22 cellular contexts compared by ENCODE assay signal in genomic region chr9:9949948-9950347, GRCh38.
DNase-seq lines count a peak whose midpoint lies in the region; ATAC-seq, FAIRE-seq and TF ChIP-seq lines count a peak whose summit lies in the region.
"Had no signal": no experiment of that assay in that cellular context is flagged by ENCODE, and none has a peak within 500 bp of the region (broad histone marks: within the 10 kb centered on the region; RNA-seq: fewer than 3 reads in every experiment).

No MANE protein-coding gene starts in this region.

- no peaks in the 10 kb centered on the region for H3K9me3 ChIP-seq in GM23248 (ENCODE audit: low read depth)
- no peaks in the 10 kb centered on the region for H3K9me3 ChIP-seq in mesenchymal stem cell (ENCODE audit: control insufficient read depth, low read length)
- H3K9me3 ChIP-seq: SK-N-SH had no signal

- in situ Hi-C loops in GM23248 (cut with MboI), result no loop called here

- FAIRE-seq in H54 (lab: Jason Lieb, UNC), result no peak
- FAIRE-seq: HepG2, RCC 7860 had no signal

- TF ChIP-seq POLR2A in H54 (IDR thresholded peaks at IDR 0.05; ENCODE audit: low read depth, low read length), result no peak

- H2BK15ac ChIP-seq in mesenchymal stem cell (ENCODE audit: low read depth, poor library complexity, severe bottlenecking), result no peak overlapping the region

- ATAC-seq in HG02840 (IDR thresholded peaks at IDR 0.05; ENCODE audit: low FRiP score, unreplicated experiment), result no peak
- ATAC-seq: GM23338, HCT116 had no signal

- 6 to 8% methylated on average over 4 of the region's 4 CpGs for WGBS in GM23248 (ENCODE audit: low coverage in 1 of 2, low lambda C conversion rate in 2 of 2, missing lambda C conversion rate in 2 of 2), 2 experiments
- WGBS in mesenchymal stem cell, result 75% methylated on average over 4 of the region's 4 CpGs

- H3K4ac ChIP-seq in mesenchymal stem cell (ENCODE audit: low read depth in 1 of 2, low read length in 2 of 2), result no peak overlapping the region

- H3K36me3 ChIP-seq in GM23248 (ENCODE audit: low read depth) (no peaks in the 10 kb centered on the region), mesenchymal stem cell (ENCODE audit: control insufficient read depth in 1 of 2, insufficient read depth in 2 of 2, low read depth in 1 of 2, low read length in 2 of 2) (no peaks in the 10 kb centered on the region)

- H4K20me1 ChIP-seq in GM23248 (ENCODE audit: insufficient read depth), result no peaks in the 10 kb centered on the region

- no peak overlapping the region for H2BK12ac ChIP-seq in mesenchymal stem cell (ENCODE audit: low read length in 2 of 2)

- no peak overlapping the region for H3K18ac ChIP-seq in mesenchymal stem cell (ENCODE audit: low read depth in 1 of 2, low read length in 2 of 2)

- H4K91ac ChIP-seq in mesenchymal stem cell (ENCODE audit: low read length), result no peak overlapping the region

- H3K27me3 ChIP-seq in GM23248 (replicated peaks; ENCODE audit: insufficient read depth), result no peaks in the 10 kb centered on the region
- no peaks in the 10 kb centered on the region for H3K27me3 ChIP-seq in mesenchymal stem cell (ENCODE audit: control insufficient read depth in 1 of 2, insufficient read depth in 1 of 2, low read length in 2 of 2)

- DNase-seq in DMS53 (lab: John Stamatoyannopoulos, UW) (peak; percentile 54), DMS53 treated with DMSO at 0.1 percent for 48 hours (lab: John Stamatoyannopoulos, UW; ENCODE audit: unreplicated experiment) (no peak), GM23248 (no peak), RPMI8226 (peak; percentile 23), mesenchymal stem cell (no peak), H54 (ENCODE audit: insufficient read length, low spot score) (no peak), pons (ENCODE audit: low spot score) (no peak)
- DNase-seq: DMS 273 treated with DMSO at 0.1 percent for 48 hours; GF-D8; KBM-7; NCI-H1105; NCI-H1694 treated with DMSO at 0.1 percent for 48 hours; NCI-H526; NK-92 treated with Interleukin-12 subunit alpha and Interleukin-12 subunit beta, amount 100 ng/mL, for 24 hours; SHP77 treated with DMSO at 0.1 percent for 48 hours; SK-N-SH had no signal

- no peak overlapping the region for H2AFZ ChIP-seq in GM23248
- no peak overlapping the region for H2AFZ ChIP-seq in mesenchymal stem cell (ENCODE audit: low read depth, low read length)
- H2AFZ ChIP-seq: GM23338 had no signal

- H3K23ac ChIP-seq in mesenchymal stem cell (ENCODE audit: low read length in 2 of 2), result no peak overlapping the region

- H2BK120ac ChIP-seq in mesenchymal stem cell (ENCODE audit: low read depth, low read length), result no peak overlapping the region

- no peaks in the 10 kb centered on the region for H3F3A ChIP-seq in GM23248 (ENCODE audit: insufficient read depth)

- no peaks in the 10 kb centered on the region for H3K79me1 ChIP-seq in mesenchymal stem cell (replicated peaks; ENCODE audit: low read length, poor library complexity, severe bottlenecking)

- no peak overlapping the region for H3K14ac ChIP-seq in mesenchymal stem cell (ENCODE audit: low read length in 2 of 2)

- H3K27ac ChIP-seq in GM23248 (peak overlapping the region; percentile 8; the same call in 1 of the 2 replicates), mesenchymal stem cell (ENCODE audit: low read length, poor library complexity, severe bottlenecking) (no peak overlapping the region)
- H3K27ac ChIP-seq: 22Rv1 had no signal

- no peak overlapping the region for H4K8ac ChIP-seq in mesenchymal stem cell (ENCODE audit: low read length)

- H3K4me2 ChIP-seq in GM23248 (ENCODE audit: unreplicated experiment) (no peak overlapping the region), mesenchymal stem cell (ENCODE audit: low read length, poor library complexity, severe bottlenecking) (no peak overlapping the region)
- H3K4me2 ChIP-seq: GM23338, SK-N-SH had no signal

- H3K9me2 ChIP-seq in GM23248 (ENCODE audit: insufficient read depth), result no peaks in the 10 kb centered on the region
- H3K9me2 ChIP-seq: SK-N-SH had no signal

- H3K9ac ChIP-seq in GM23248 (no peak overlapping the region), mesenchymal stem cell (ENCODE audit: low read length) (no peak overlapping the region)
- H3K9ac ChIP-seq: SK-N-SH had no signal

- peak overlapping the region; percentile 7 for H2AK5ac ChIP-seq in mesenchymal stem cell (ENCODE audit: low read length, severe bottlenecking)

- no peaks in the 10 kb centered on the region for H3K79me2 ChIP-seq in GM23248 (ENCODE audit: insufficient read depth)

- H3K4me3 ChIP-seq in GM23248 (no peak overlapping the region), mesenchymal stem cell (ENCODE audit: insufficient read depth in 1 of 2, low read depth in 1 of 2, low read length in 2 of 2) (no peak overlapping the region)
- H3K4me3 ChIP-seq: GM23338 had no signal

- no peak overlapping the region for H2BK5ac ChIP-seq in mesenchymal stem cell (ENCODE audit: low read depth, low read length, poor library complexity, severe bottlenecking)

- H3K4me1 ChIP-seq in GM23248 (ENCODE audit: insufficient read depth), result no peaks in the 10 kb centered on the region
- H3K4me1 ChIP-seq in mesenchymal stem cell (ENCODE audit: control insufficient read depth, insufficient read depth, low read depth, low read length), result peaks cover 2% of the 10 kb centered on the region

Comparison
In these comparisons a context has a peak if more than half of its experiments do, and no peak if none do; other contexts are left out.
1. DNase-seq: peak in DMS53 (single experiment) and RPMI8226 (single experiment); none in DMS53 treated with DMSO at 0.1 percent for 48 hours (single experiment), GM23248 (single experiment), mesenchymal stem cell (single experiment), H54 (single experiment) and pons (single experiment).